Comparison of ENCODE assay signal across 23 cellular contexts in the genomic region with DNA sequence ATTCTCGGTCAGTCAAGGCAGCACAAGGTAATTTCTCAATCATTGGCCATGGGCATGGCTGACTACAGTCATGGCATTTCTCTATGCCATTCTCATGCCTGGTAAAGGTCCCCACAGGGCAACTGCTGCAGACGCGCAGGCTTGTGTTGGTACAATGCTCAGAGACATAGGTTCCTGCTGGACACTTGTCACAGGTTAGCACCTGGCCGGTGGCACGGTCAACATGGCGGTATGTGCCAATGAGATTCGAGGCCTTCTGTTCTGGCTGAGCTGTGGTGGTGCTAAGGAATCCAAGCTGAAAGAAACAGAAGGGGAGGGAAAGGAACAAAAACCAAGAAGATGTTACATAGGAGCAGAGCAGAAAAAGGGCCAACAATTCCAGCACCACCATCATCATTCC.
"Had no signal": no experiment of that assay in that cellular context is flagged by ENCODE, and none has a peak within 500 bp of the region (broad histone marks: within the 10 kb centered on the region; RNA-seq: fewer than 3 reads in every experiment).

No MANE protein-coding gene starts in this region.

- H3K27ac ChIP-seq: colonic mucosa, epithelial cell of prostate, esophagus squamous epithelium, gastrocnemius medialis, heart right ventricle, left lung, lower lobe of right lung had no signal

- H3K36me3 ChIP-seq: colonic mucosa, gastrocnemius medialis had no signal

- H3K4me1 ChIP-seq: colonic mucosa, esophagus squamous epithelium, gastrocnemius medialis, heart right ventricle, left lung, lower lobe of right lung had no signal

- H3K4me3 ChIP-seq: colonic mucosa, esophagus squamous epithelium, gastrocnemius medialis, heart right ventricle, left lung, lower lobe of right lung, mucosa of descending colon had no signal

- H3K27me3 ChIP-seq: colonic mucosa, esophagus squamous epithelium, gastrocnemius medialis, heart right ventricle, left lung had no signal

- H3K4me3 Mint-ChIP-seq: dendritic cell treated with granulocyte-macrophage colony-stimulating factor and Interleukin-4, amounts not matched to agents 40 ng/mL and 50 ng/mL, for 4 days; effector memory CD8-positive, alpha-beta T cell; endodermal cell; mesothelial cell of epicardium had no signal

- H3K27ac Mint-ChIP-seq: dendritic cell treated with granulocyte-macrophage colony-stimulating factor and Interleukin-4, amounts not matched to agents 40 ng/mL and 50 ng/mL, for 4 days; effector memory CD8-positive, alpha-beta T cell; endodermal cell; mesothelial cell of epicardium had no signal

- H3K9me3 ChIP-seq: colonic mucosa, esophagus squamous epithelium, gastrocnemius medialis, mucosa of descending colon had no signal

- DNase-seq: colonic mucosa; cortex of kidney; effector CD8-positive, alpha-beta T cell; effector memory CD8-positive, alpha-beta T cell; endodermal cell; erythroblast; esophagus squamous epithelium; foreskin fibroblast; foreskin melanocyte; gastrocnemius medialis; glutamatergic neuron; head of caudate nucleus; heart right ventricle; hippocampal formation; left cardiac atrium; left lung; left ventricle myocardium superior; lower lobe of right lung; mesenchymal stem cell; mucosa of descending colon had no signal

- H3K9me3 Mint-ChIP-seq: endodermal cell had no signal
